Comparison of ENCODE assay signal across 20 cellular contexts in the genomic region with DNA sequence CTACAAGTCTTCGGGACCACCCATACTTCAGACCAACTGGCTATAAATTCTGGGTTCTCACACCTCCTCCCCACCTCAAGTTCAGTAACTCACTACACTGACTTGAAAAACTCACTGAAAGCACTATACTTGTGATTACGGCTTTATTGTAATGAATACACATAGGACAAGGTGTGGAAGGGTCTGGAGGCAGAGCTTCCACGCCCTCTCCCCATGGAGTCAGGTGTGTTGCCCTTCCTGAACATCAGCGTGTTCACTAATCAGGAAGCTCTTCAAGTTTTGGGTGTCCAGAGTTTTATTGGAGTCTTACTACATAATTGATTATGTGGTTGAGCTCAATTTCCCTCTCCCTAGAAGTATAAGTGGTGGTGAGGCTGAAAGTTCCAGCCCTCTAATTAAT. TPM values are rescaled to one million over a fixed set of nuclear protein-coding genes. Genes with fewer than 3 reads are reported as not detected.
DNase-seq lines count a peak whose midpoint lies in the region; ATAC-seq, FAIRE-seq and TF ChIP-seq lines count a peak whose summit lies in the region.
"Had no signal": no experiment of that assay in that cellular context is flagged by ENCODE, and none has a peak within 500 bp of the region (broad histone marks: within the 10 kb centered on the region; RNA-seq: fewer than 3 reads in every experiment).

No MANE protein-coding gene starts in this region.

- no peaks in the 10 kb centered on the region for H3K27me3 ChIP-seq in H1 (replicated peaks in 1 of 4; ENCODE audit: control insufficient read depth in 3 of 4, extremely low read depth in 1 of 4, insufficient read depth in 3 of 4, low read length in 3 of 4)
- no peaks in the 10 kb centered on the region for H3K27me3 ChIP-seq in uterus

- H3K23me2 ChIP-seq in H1 (ENCODE audit: low read depth, low read length), result no peaks in the 10 kb centered on the region

- H3K9me3 ChIP-seq in HEK293 (ENCODE audit: control insufficient read depth, insufficient read depth, low read depth, low read length) (no peaks in the 10 kb centered on the region), H1 (ENCODE audit: insufficient read depth in 2 of 2, low read depth in 1 of 2, low read length in 1 of 2) (no peaks in the 10 kb centered on the region), mucosa of descending colon (no peaks in the 10 kb centered on the region), uterus (no peaks in the 10 kb centered on the region)
- H3K9me3 ChIP-seq: A549, HAP-1 had no signal

- no peaks in the 10 kb centered on the region for H3K9me3 Mint-ChIP-seq in effector memory CD8-positive, alpha-beta T cell
- H3K9me3 Mint-ChIP-seq: CD4-positive, alpha-beta memory T cell had no signal

- H3K14ac ChIP-seq in H1 (ENCODE audit: insufficient read length), result no peak overlapping the region

- no peak for FAIRE-seq in H1 (lab: Jason Lieb, UNC)
- FAIRE-seq: A549, GM19239, H54 had no signal

- no peak overlapping the region for H4K5ac ChIP-seq in H1 (ENCODE audit: insufficient read length, low read depth, low read length)

- TF ChIP-seq POLR2A in H1 (IDR thresholded peaks at IDR 0.05; ENCODE audit: control extremely low read depth in 1 of 2, low read depth in 2 of 2, low read length in 2 of 2) (no peak), uterus (IDR thresholded peaks at IDR 0.05) (no peak), GM18505 (IDR thresholded peaks at IDR 0.05; ENCODE audit: borderline replicate concordance, extremely low read depth, insufficient read depth, insufficient read length) (no peak)

- no peak overlapping the region for H3K4ac ChIP-seq in H1 (replicated peaks; ENCODE audit: insufficient read length, low read depth, low read length)

- H3K4me2 ChIP-seq in H1 (ENCODE audit: insufficient read depth in 1 of 2, low read depth in 2 of 2, low read length in 2 of 2), result no peak overlapping the region
- H3K4me2 ChIP-seq: A549 had no signal

- H3K36me3 ChIP-seq in HEK293 (ENCODE audit: control insufficient read depth in 2 of 2, insufficient read depth in 1 of 2, low read length in 2 of 2), result peaks cover 0 to 14% of the 10 kb centered on the region in 2 experiments; a peak in 1 of 3 replicates
- peaks cover 0 to 2% (median 0%) of the 10 kb centered on the region in 4 experiments; a peak in 1 of 8 replicates for H3K36me3 ChIP-seq in H1 (ENCODE audit: control insufficient read depth in 2 of 4, insufficient read depth in 4 of 4, low read length in 3 of 4)
- no peaks in the 10 kb centered on the region for H3K36me3 ChIP-seq in mucosa of descending colon (ENCODE audit: low read depth)
- H3K36me3 ChIP-seq in uterus, result no peaks in the 10 kb centered on the region
- H3K36me3 ChIP-seq: HAP-1 had no signal

- H3K23ac ChIP-seq in H1 (ENCODE audit: insufficient read length), result no peak overlapping the region

- CTCF ChIA-PET in HEK293 (lab: Yijun Ruan, JAX), result interaction anchor here (0.7 kb wide), 2 partner anchors 25 to 938 kb away, joined by 3 read pairs; no protein-coding TSS in a partner anchor
- CTCF ChIA-PET in H1 (lab: Charles Lee; ENCODE audit: partially characterized antibody), result no interaction called here

- H3K79me2 ChIP-seq in H1 (ENCODE audit: control insufficient read depth in 1 of 2, insufficient read depth in 2 of 2, low read length in 2 of 2), result no peaks in the 10 kb centered on the region

- H2AK5ac ChIP-seq in H1 (ENCODE audit: low read depth, low read length), result 0 out of 2 replicates have a peak overlapping the region, but pooled peaks have one; percentile 75

- H3K56ac ChIP-seq in H1 (replicated peaks; ENCODE audit: insufficient read length, low read depth, low read length), result no peak overlapping the region

- H4K91ac ChIP-seq in H1 (replicated peaks; ENCODE audit: insufficient read length, low read length), result no peak overlapping the region

- H2BK120ac ChIP-seq in H1 (replicated peaks; ENCODE audit: low read depth, low read length), result no peak overlapping the region

- H3K4me3 ChIP-seq in HEK293 (ENCODE audit: low read depth, low read length) (no peak overlapping the region), H1 (ENCODE audit: extremely low read depth in 1 of 4, insufficient read depth in 2 of 4, low read depth in 3 of 4, low read length in 4 of 4) (no peak overlapping the region), mucosa of descending colon (no peak overlapping the region), uterus (no peak overlapping the region)
- H3K4me3 ChIP-seq: A549, GM23248, HAP-1 had no signal

- H3K4me1 ChIP-seq in HEK293 (ENCODE audit: control insufficient read depth, insufficient read depth, low read length) (no peaks in the 10 kb centered on the region), H1 (replicated peaks in 1 of 4; ENCODE audit: control insufficient read depth in 3 of 4, insufficient read depth in 4 of 4, low read length in 3 of 4) (no peaks in the 10 kb centered on the region), mucosa of descending colon (ENCODE audit: low read depth) (peaks cover 14% of the 10 kb centered on the region), uterus (no peaks in the 10 kb centered on the region)
- H3K4me1 ChIP-seq: HAP-1 had no signal

- H4K20me1 ChIP-seq in H1 (replicated peaks in 1 of 2; ENCODE audit: control insufficient read depth in 1 of 2, insufficient read depth in 2 of 2, low read length in 2 of 2), result no peaks in the 10 kb centered on the region

- H3K4me3 Mint-ChIP-seq in effector memory CD8-positive, alpha-beta T cell, result no peak overlapping the region
- H3K4me3 Mint-ChIP-seq: CD4-positive, alpha-beta memory T cell had no signal

- peak; percentile 70 for ATAC-seq in mucosa of descending colon
- no peak for ATAC-seq in effector memory CD8-positive, alpha-beta T cell (replicated peaks)
- ATAC-seq in GM18505 (IDR thresholded peaks at IDR 0.05; ENCODE audit: unreplicated experiment), result no peak
- ATAC-seq: A549 had no signal

- TF ChIP-seq CTCF in HEK293 (tag by site-specific recombination; IDR thresholded peaks at IDR 0.05), result no peak
- no peak for TF ChIP-seq CTCF in H1 (IDR thresholded peaks at IDR 0.05; ENCODE audit: control extremely low read depth in 1 of 3, insufficient read depth in 1 of 3, low read depth in 1 of 3, low read length in 3 of 3)
- no peak for TF ChIP-seq CTCF in mucosa of descending colon (IDR thresholded peaks at IDR 0.05)
- TF ChIP-seq CTCF in uterus (IDR thresholded peaks at IDR 0.05), result no peak

- H3K36me3 Mint-ChIP-seq in effector memory CD8-positive, alpha-beta T cell (ENCODE audit: insufficient read depth), result no peaks in the 10 kb centered on the region

- H3K4me1 Mint-ChIP-seq in effector memory CD8-positive, alpha-beta T cell (ENCODE audit: low read depth in 2 of 2), result no peaks in the 10 kb centered on the region

- WGBS in H1 (ENCODE audit: extremely low coverage in 1 of 2, insufficient coverage in 1 of 2, insufficient read length in 1 of 2, insufficient replicate concordance in 2 of 2, low coverage in 1 of 2, low lambda C conversion rate in 2 of 2, missing lambda C conversion rate in 1 of 2), 2 experiments, result 96% methylated on average over 4 of the region's 4 CpGs; no CpG with 5 or more reads in 1 of the 2 experiments

- H3K27ac ChIP-seq in HEK293 (ENCODE audit: extremely low read depth, low read depth, low read length), result no peak overlapping the region
- no peak overlapping the region for H3K27ac ChIP-seq in H1 (ENCODE audit: low read depth, low read length)
- H3K27ac ChIP-seq in uterus, result no peak overlapping the region
- H3K27ac ChIP-seq: A549, GM23248 had no signal

- no peak for TF ChIP-seq RAD21 in H1 (IDR thresholded peaks at IDR 0.05 in 1 of 2, conservative IDR thresholded peaks at IDR 0.05 in 1 of 2; ENCODE audit: low read depth in 2 of 2, low read length in 2 of 2)

- H3K79me1 ChIP-seq in H1 (ENCODE audit: low read depth, low read length), result no peaks in the 10 kb centered on the region

- H3K9ac ChIP-seq in H1 (replicated peaks in 1 of 4; ENCODE audit: extremely low read depth in 1 of 4, low read depth in 3 of 4, low read length in 3 of 4), result no peak overlapping the region
- H3K9ac ChIP-seq: GM23248 had no signal

- intact Hi-C loops in mucosa of descending colon (cut with DNase I, micrococcal nuclease), result no loop called here
- intact Hi-C loops in uterus (cut with DNase I; ENCODE audit: low total_unique reads), result no loop called here

- H2BK20ac ChIP-seq in H1 (ENCODE audit: low read length), result no peak overlapping the region

- no peaks in the 10 kb centered on the region for H3K27me3 Mint-ChIP-seq in effector memory CD8-positive, alpha-beta T cell
- H3K27me3 Mint-ChIP-seq: CD4-positive, alpha-beta memory T cell had no signal

- POLR2A ChIA-PET in HEK293 (lab: Yijun Ruan, JAX) (no interaction called here), H1 (lab: Charles Lee; ENCODE audit: partially characterized antibody) (no interaction called here)

- no peak overlapping the region for H3K27ac Mint-ChIP-seq in effector memory CD8-positive, alpha-beta T cell
- H3K27ac Mint-ChIP-seq: CD4-positive, alpha-beta memory T cell had no signal

- no peak overlapping the region for H2BK15ac ChIP-seq in H1 (ENCODE audit: low read length)

- H4K8ac ChIP-seq in H1 (ENCODE audit: extremely low read depth, insufficient read depth, low read length), result no peak overlapping the region

- no peak for DNase-seq in H1 (ENCODE audit: low read depth in 1 of 2, low spot score in 2 of 2)
- no peak for DNase-seq in mucosa of descending colon
- no peak for DNase-seq in effector memory CD8-positive, alpha-beta T cell
- no peak for DNase-seq in uterus
- DNase-seq in cerebellum (ENCODE audit: low spot score), result no peak
- DNase-seq: 8988T; C1 segment of cervical spinal cord; Calu3; CD4-positive, alpha-beta memory T cell; COR-L47; DMS53; DMS79 treated with DMSO at 0.1 percent for 48 hours; GF-D8; GM23248 had no signal

- H2BK12ac ChIP-seq in H1 (ENCODE audit: low read depth, low read length), result no peak overlapping the region

- H3K18ac ChIP-seq in H1 (ENCODE audit: extremely low read depth, low read length), result no peak overlapping the region

- no peak for TF ChIP-seq EP300 in H1 (IDR thresholded peaks at IDR 0.05; ENCODE audit: borderline replicate concordance in 1 of 2, low read depth in 2 of 2, low read length in 2 of 2)

- no peak overlapping the region for H2BK5ac ChIP-seq in H1 (ENCODE audit: low read depth, low read length)

- no peak overlapping the region for H2AFZ ChIP-seq in H1 (ENCODE audit: low read length)
- H2AFZ ChIP-seq: GM23248 had no signal

TF ChIP-seq in H1, 55 proteins besides CTCF, POLR2A, EP300 and RAD21 (continues in another document):
- TF ChIP-seq NANOG (IDR thresholded peaks at IDR 0.05; ENCODE audit: insufficient read depth, low read depth, low read length, poor library complexity, severe bottlenecking), result no peak

RNA-seq across cellular contexts. Expression of gene NBEAL1, which starts 27.5 kb away (rescaled TPM):
- 8.2 and 10.7 TPM in 2 replicates for total RNA-seq in H1 (2021; fragmentation: NEBNext Ultra II Directional; extraction: Animal tissue kit (Norgen Biotek cat#: 25700))
- 1.4 and 2.3 TPM in 2 replicates for polyA plus RNA-seq in H1 (2011; rRNA removed)
- 2.6 TPM for polyA plus RNA-seq in H1 (2011; cell fraction: cytosol; rRNA removed)
- polyA plus RNA-seq in H1 (2011; cell fraction: nucleus; rRNA removed), result 1.9 TPM
- polyA plus RNA-seq in H1 (2012, experiment 1 of 2), result 3.2 to 9.6 TPM (median 4.1 TPM) in 4 replicates
- 3.3 TPM for polyA plus RNA-seq in H1 (2012, experiment 2 of 2)
- 10.9 TPM for polyA plus RNA-seq in H1 (2013, experiment 1 of 2)
- 10.9 TPM for polyA plus RNA-seq in H1 (2013, experiment 2 of 2)
- 13.8 and 23.4 TPM in 2 replicates for polyA minus RNA-seq in H1 (2011; rRNA and poly(A)+ RNA removed)
- polyA minus RNA-seq in H1 (2011; cell fraction: cytosol; rRNA and poly(A)+ RNA removed), result 4.5 TPM
- polyA minus RNA-seq in H1 (2011; cell fraction: nucleus; rRNA and poly(A)+ RNA removed), result 21.3 TPM
- total RNA-seq in mucosa of descending colon, result 100 to 1,000 TPM in 1 of 3 donors, 10 to 100 TPM in 2; 55.0 to 107 (median 81.0) TPM
- 100 to 1,000 TPM in 1 of 4 donors, 10 to 100 TPM in 3; 23.1 to 106 (median 41.8) TPM for total RNA-seq in uterus
- 56.6 TPM for total RNA-seq in cerebellum
